Comparison of ENCODE assay signal across 11 cellular contexts in genomic region chr1:40627987-40628902, GRCh38. TPM values are rescaled to one million over a fixed set of nuclear protein-coding genes. Genes with fewer than 3 reads are reported as not detected.
A peak's percentile ranks its signal among the peaks of the same experiment; 100 is the strongest.
DNase-seq lines count a peak whose midpoint lies in the region; ATAC-seq and TF ChIP-seq lines count a peak whose summit lies in the region.
"Had no signal": no experiment of that assay in that cellular context is flagged by ENCODE, and none has a peak within 500 bp of the region (broad histone marks: within the 10 kb centered on the region; RNA-seq: fewer than 3 reads in every experiment).

No MANE protein-coding gene starts in this region.

- intact Hi-C loops in activated CD8-positive, alpha-beta T cell treated with anti-CD3 and anti-CD28 coated beads for 36 hours (cut with micrococcal nuclease), result no loop called here

- CTCF ChIA-PET in activated CD8-positive, alpha-beta T cell treated with anti-CD3 and anti-CD28 coated beads for 36 hours (lab: Charles Lee), result interaction anchor here (1.0 to 5.7 kb wide), 3 partner anchors 42 to 221 kb away, joined by 3 to 29 read pairs (median 4); no protein-coding TSS in a partner anchor
- CTCF ChIA-PET in WTC11 (lab: Charles Lee), result interaction anchor here (1.4 to 2.7 kb wide), 2 partner anchors 21 to 41 kb away, joined by 5 to 12 read pairs; no protein-coding TSS in a partner anchor

- H3K4me3 Mint-ChIP-seq in activated CD8-positive, alpha-beta T cell treated with anti-CD3 and anti-CD28 coated beads for 36 hours, result no peak overlapping the region
- H3K4me3 Mint-ChIP-seq in stimulated activated naive CD8-positive, alpha-beta T cell treated with anti-CD3 and anti-CD28 coated beads, Interleukin-15, Interleukin-2, amounts not matched to agents 100 ng/mL and 50 ng/mL, for 24 hours, result no peak overlapping the region
- H3K4me3 Mint-ChIP-seq in WTC11, result no peak overlapping the region
- H3K4me3 Mint-ChIP-seq: B cell, GM23338 had no signal

- POLR2A ChIA-PET in activated CD8-positive, alpha-beta T cell treated with anti-CD3 and anti-CD28 coated beads for 36 hours (lab: Charles Lee), result interaction anchor here (0.6 to 1.3 kb wide), 3 partner anchors 10 to 145 kb away, joined by 3 to 4 read pairs (median 3); partner anchors contain the start of gene NFYC
- POLR2A ChIA-PET in WTC11 (lab: Charles Lee), result no interaction called here

- peak; percentile 63 to 75 for DNase-seq in activated naive CD4-positive, alpha-beta T cell treated with anti-CD3 and anti-CD28 coated beads, Interleukin-2, amount 50 U/mL, for 72 hours (ENCODE audit: low spot score in 2 of 2)
- no peak for DNase-seq in activated naive CD4-positive, alpha-beta T cell treated with anti-CD3 and anti-CD28 coated beads, Interleukin-2, amount 50 U/mL, for 16 hours
- peak; percentile 73 for DNase-seq in activated CD8-positive, alpha-beta T cell treated with anti-CD3 and anti-CD28 coated beads for 36 hours
- DNase-seq in WTC11 (ENCODE audit: low spot score) (no peak), hepatic stellate cell (ENCODE audit: low spot score) (no peak), C1 segment of cervical spinal cord (lab: John Stamatoyannopoulos, UW) (no peak)
- DNase-seq: NCI-H1105 had no signal

- H3K9me3 Mint-ChIP-seq in activated naive CD4-positive, alpha-beta T cell treated with anti-CD3 and anti-CD28 coated beads, Interleukin-2, amount 50 U/mL, for 72 hours, result no peaks in the 10 kb centered on the region
- H3K9me3 Mint-ChIP-seq in activated CD8-positive, alpha-beta T cell treated with anti-CD3 and anti-CD28 coated beads for 36 hours, result no peaks in the 10 kb centered on the region
- H3K9me3 Mint-ChIP-seq in stimulated activated naive CD8-positive, alpha-beta T cell treated with anti-CD3 and anti-CD28 coated beads, Interleukin-15, Interleukin-2, amounts not matched to agents 100 ng/mL and 50 ng/mL, for 24 hours, result no peaks in the 10 kb centered on the region
- H3K9me3 Mint-ChIP-seq in WTC11, result no peaks in the 10 kb centered on the region
- H3K9me3 Mint-ChIP-seq: GM23338 had no signal

- H3K27me3 Mint-ChIP-seq in activated CD8-positive, alpha-beta T cell treated with anti-CD3 and anti-CD28 coated beads for 36 hours, result no peaks in the 10 kb centered on the region
- no peaks in the 10 kb centered on the region for H3K27me3 Mint-ChIP-seq in stimulated activated naive CD8-positive, alpha-beta T cell treated with anti-CD3 and anti-CD28 coated beads, Interleukin-15, Interleukin-2, amounts not matched to agents 100 ng/mL and 50 ng/mL, for 24 hours
- no peaks in the 10 kb centered on the region for H3K27me3 Mint-ChIP-seq in WTC11 (ENCODE audit: low read depth)

- H3K36me3 Mint-ChIP-seq in activated naive CD4-positive, alpha-beta T cell treated with anti-CD3 and anti-CD28 coated beads, Interleukin-2, amount 50 U/mL, for 72 hours, result peaks cover 0 to 7% of the 10 kb centered on the region in 2 donors
- peaks cover 2% of the 10 kb centered on the region for H3K36me3 Mint-ChIP-seq in activated CD8-positive, alpha-beta T cell treated with anti-CD3 and anti-CD28 coated beads for 36 hours (ENCODE audit: low read depth)
- no peaks in the 10 kb centered on the region for H3K36me3 Mint-ChIP-seq in stimulated activated naive CD8-positive, alpha-beta T cell treated with anti-CD3 and anti-CD28 coated beads, Interleukin-15, Interleukin-2, amounts not matched to agents 100 ng/mL and 50 ng/mL, for 24 hours (ENCODE audit: low read depth)
- H3K36me3 Mint-ChIP-seq in WTC11, result no peaks in the 10 kb centered on the region

- peak overlapping the region; percentile 86 for H3K27ac Mint-ChIP-seq in activated naive CD4-positive, alpha-beta T cell treated with anti-CD3 and anti-CD28 coated beads, Interleukin-2, amount 50 U/mL, for 72 hours
- H3K27ac Mint-ChIP-seq in activated CD8-positive, alpha-beta T cell treated with anti-CD3 and anti-CD28 coated beads for 36 hours, result peak overlapping the region; percentile 64
- peak overlapping the region; percentile 6 for H3K27ac Mint-ChIP-seq in stimulated activated naive CD8-positive, alpha-beta T cell treated with anti-CD3 and anti-CD28 coated beads, Interleukin-15, Interleukin-2, amounts not matched to agents 100 ng/mL and 50 ng/mL, for 24 hours
- H3K27ac Mint-ChIP-seq in WTC11, result no peak overlapping the region
- H3K27ac Mint-ChIP-seq: B cell, GM23338 had no signal

- ATAC-seq in activated naive CD4-positive, alpha-beta T cell treated with anti-CD3 and anti-CD28 coated beads, Interleukin-2, amount 50 U/mL, for 72 hours, result peak; percentile 89 to 93
- ATAC-seq in HG02678 (IDR thresholded peaks at IDR 0.05; ENCODE audit: unreplicated experiment) (peak; percentile 52), WTC11 (no peak)
- ATAC-seq in activated CD8-positive, alpha-beta T cell treated with anti-CD3 and anti-CD28 coated beads for 36 hours, result peak; percentile 84
- ATAC-seq: GM23338 had no signal

- peaks cover 30% of the 10 kb centered on the region for H3K4me1 Mint-ChIP-seq in activated CD8-positive, alpha-beta T cell treated with anti-CD3 and anti-CD28 coated beads for 36 hours (ENCODE audit: low read depth)
- peaks cover 21% of the 10 kb centered on the region for H3K4me1 Mint-ChIP-seq in stimulated activated naive CD8-positive, alpha-beta T cell treated with anti-CD3 and anti-CD28 coated beads, Interleukin-15, Interleukin-2, amounts not matched to agents 100 ng/mL and 50 ng/mL, for 24 hours (ENCODE audit: low read depth)
- no peaks in the 10 kb centered on the region for H3K4me1 Mint-ChIP-seq in WTC11
- H3K4me1 Mint-ChIP-seq: GM23338 had no signal

- TF ChIP-seq CTCF in activated CD8-positive, alpha-beta T cell treated with anti-CD3 and anti-CD28 coated beads for 36 hours (IDR thresholded peaks at IDR 0.05), result no peak
- TF ChIP-seq CTCF in WTC11 (IDR thresholded peaks at IDR 0.05), result no peak

TF ChIP-seq in WTC11, 78 proteins besides CTCF, POLR2A, EP300 and RAD21:
- no peak for TF ChIP-seq GTF2I (CRISPR knock-in tag; conservative IDR thresholded peaks at IDR 0.05)

RNA-seq across cellular contexts. Expression of gene RIMS3, which starts 37.2 kb away (rescaled TPM):
- 1 to 10 TPM; 6.9 to 8.3 TPM for total RNA-seq in activated naive CD4-positive, alpha-beta T cell treated with anti-CD3 and anti-CD28 coated beads, Interleukin-2, amount 50 U/mL, for 72 hours
- total RNA-seq in activated CD8-positive, alpha-beta T cell treated with anti-CD3 and anti-CD28 coated beads for 36 hours, result 1 to 10 TPM; 3.0 to 3.9 TPM
- 19.8 to 19.9 TPM (median 19.8 TPM) in 3 replicates for total RNA-seq in WTC11 (2021)

Comparison
In these comparisons a context has a peak if more than half of its experiments do, and no peak if none do; other contexts are left out.
1. DNase-seq: peak in activated naive CD4-positive, alpha-beta T cell treated with anti-CD3 and anti-CD28 coated beads, Interleukin-2, amount 50 U/mL, for 72 hours (2 of 2) and activated CD8-positive, alpha-beta T cell treated with anti-CD3 and anti-CD28 coated beads for 36 hours (single experiment); none in activated naive CD4-positive, alpha-beta T cell treated with anti-CD3 and anti-CD28 coated beads, Interleukin-2, amount 50 U/mL, for 16 hours (single experiment), WTC11 (single experiment), hepatic stellate cell (single experiment) and C1 segment of cervical spinal cord (0 of 14).